18 cellular contexts compared by ENCODE assay signal in genomic region chr13:40765602-40766001, GRCh38. TPM values are rescaled to one million over a fixed set of nuclear protein-coding genes. Genes with fewer than 3 reads are reported as not detected.
A peak's percentile ranks its signal among the peaks of the same experiment; 100 is the strongest.
DNase-seq lines count a peak whose midpoint lies in the region; ATAC-seq and TF ChIP-seq lines count a peak whose summit lies in the region.
"Had no signal": no experiment of that assay in that cellular context is flagged by ENCODE, and none has a peak within 500 bp of the region (broad histone marks: within the 10 kb centered on the region; RNA-seq: fewer than 3 reads in every experiment).

No MANE protein-coding gene starts in this region.

- H3K4ac ChIP-seq in mesenchymal stem cell (ENCODE audit: low read depth in 1 of 2, low read length in 2 of 2) = no peak overlapping the region

- H3K27me3 ChIP-seq in mesenchymal stem cell (ENCODE audit: control insufficient read depth in 1 of 2, insufficient read depth in 1 of 2, low read length in 2 of 2) (no peaks in the 10 kb centered on the region), spleen (replicated peaks in 1 of 7) (no peaks in the 10 kb centered on the region)
- H3K27me3 ChIP-seq: Peyer's patch had no signal

- ATAC-seq in activated CD8-positive, alpha-beta T cell treated with anti-CD3 and anti-CD28 coated beads for 36 hours = no peak
- ATAC-seq in activated CD8-positive, alpha-beta T cell treated with anti-CD3 and anti-CD28 coated beads, Interleukin-2, amount 10 ng/mL, durations not matched to agents 7 days and 5 days = no peak
- ATAC-seq in T-helper 17 cell = no peak

- peak overlapping the region; percentile 59 for H3K9ac ChIP-seq in mesenchymal stem cell (ENCODE audit: low read length)
- H3K9ac ChIP-seq: GM23248 had no signal

- no peak overlapping the region for H4K8ac ChIP-seq in mesenchymal stem cell (ENCODE audit: low read length)

- no peak for TF ChIP-seq POLR2A in spleen (IDR thresholded peaks at IDR 0.05)

- CTCF ChIA-PET in activated CD8-positive, alpha-beta T cell treated with anti-CD3 and anti-CD28 coated beads for 36 hours (lab: Charles Lee) = interaction anchor here (0.7 to 0.8 kb wide), 2 partner anchors 12 to 21 kb away, joined by 3 read pairs; no protein-coding TSS in a partner anchor
- CTCF ChIA-PET in activated CD8-positive, alpha-beta T cell treated with anti-CD3 and anti-CD28 coated beads, Interleukin-2, amount 10 ng/mL, durations not matched to agents 7 days and 5 days (lab: Charles Lee) = interaction anchor here (1.0 to 6.2 kb wide), 5 partner anchors 9 to 97 kb away, joined by 3 to 42 read pairs (median 4); partner anchors contain the start of gene SLC25A15
- CTCF ChIA-PET in HEK293 (lab: Yijun Ruan, JAX) = no interaction called here

- no peaks in the 10 kb centered on the region for H3K27me3 Mint-ChIP-seq in activated CD8-positive, alpha-beta T cell treated with anti-CD3 and anti-CD28 coated beads for 36 hours
- no peaks in the 10 kb centered on the region for H3K27me3 Mint-ChIP-seq in activated CD8-positive, alpha-beta T cell treated with anti-CD3 and anti-CD28 coated beads, Interleukin-2, amount 10 ng/mL, durations not matched to agents 7 days and 5 days (ENCODE audit: low read depth)
- no peaks in the 10 kb centered on the region for H3K27me3 Mint-ChIP-seq in T-helper 17 cell
- H3K27me3 Mint-ChIP-seq in activated T-helper 1 cell treated with anti-CD3 and anti-CD28 coated beads, Interleukin-12 subunit alpha, Interleukin-12 subunit beta, Interleukin-2, Interleukin-4 antibody, amounts not matched to agents 30 ng/mL and 10 ng/mL and 1 ng/mL, durations not matched to agents 14 hours and 24 hours and 36 hours (ENCODE audit: insufficient read depth) = no peaks in the 10 kb centered on the region

- H3K4me3 Mint-ChIP-seq in activated CD8-positive, alpha-beta T cell treated with anti-CD3 and anti-CD28 coated beads for 36 hours = no peak overlapping the region
- no peak overlapping the region for H3K4me3 Mint-ChIP-seq in activated CD8-positive, alpha-beta T cell treated with anti-CD3 and anti-CD28 coated beads, Interleukin-2, amount 10 ng/mL, durations not matched to agents 7 days and 5 days
- H3K4me3 Mint-ChIP-seq in T-helper 17 cell = no peak overlapping the region
- no peak overlapping the region for H3K4me3 Mint-ChIP-seq in activated T-helper 1 cell treated with anti-CD3 and anti-CD28 coated beads, Interleukin-12 subunit alpha, Interleukin-12 subunit beta, Interleukin-2, Interleukin-4 antibody, amounts not matched to agents 30 ng/mL and 10 ng/mL and 1 ng/mL, durations not matched to agents 14 hours and 24 hours and 36 hours
- H3K4me3 Mint-ChIP-seq: H9 had no signal

- H2BK5ac ChIP-seq in mesenchymal stem cell (ENCODE audit: low read depth, low read length, poor library complexity, severe bottlenecking) = no peak overlapping the region

- H3K9me3 Mint-ChIP-seq in activated CD8-positive, alpha-beta T cell treated with anti-CD3 and anti-CD28 coated beads for 36 hours = no peaks in the 10 kb centered on the region
- H3K9me3 Mint-ChIP-seq in activated CD8-positive, alpha-beta T cell treated with anti-CD3 and anti-CD28 coated beads, Interleukin-2, amount 10 ng/mL, durations not matched to agents 7 days and 5 days (ENCODE audit: insufficient read depth) = no peaks in the 10 kb centered on the region
- H3K9me3 Mint-ChIP-seq in activated T-helper 1 cell treated with anti-CD3 and anti-CD28 coated beads, Interleukin-12 subunit alpha, Interleukin-12 subunit beta, Interleukin-2, Interleukin-4 antibody, amounts not matched to agents 30 ng/mL and 10 ng/mL and 1 ng/mL, durations not matched to agents 14 hours and 24 hours and 36 hours = no peaks in the 10 kb centered on the region
- H3K9me3 Mint-ChIP-seq: H9 had no signal

- intact Hi-C loops in activated CD8-positive, alpha-beta T cell treated with anti-CD3 and anti-CD28 coated beads for 36 hours (cut with micrococcal nuclease) = no loop called here
- intact Hi-C loops in spleen (cut with DNase I; ENCODE audit: low total_unique reads) = no loop called here
- intact Hi-C loops in activated T-helper 1 cell treated with anti-CD3 and anti-CD28 coated beads, Interleukin-12 subunit alpha, Interleukin-12 subunit beta, Interleukin-2, Interleukin-4 antibody, amounts not matched to agents 30 ng/mL and 10 ng/mL and 1 ng/mL, durations not matched to agents 14 hours and 24 hours and 36 hours (cut with micrococcal nuclease) = loop anchor here (2.0 to 5.0 kb wide), 4 partner anchors 103 to 989 kb away; no protein-coding TSS in a partner anchor

- H2AFZ ChIP-seq in mesenchymal stem cell (ENCODE audit: low read depth, low read length) = no peak overlapping the region
- H2AFZ ChIP-seq: GM23248 had no signal

- no peak overlapping the region for H2BK15ac ChIP-seq in mesenchymal stem cell (ENCODE audit: low read depth, poor library complexity, severe bottlenecking)

- H3K36me3 Mint-ChIP-seq in activated CD8-positive, alpha-beta T cell treated with anti-CD3 and anti-CD28 coated beads for 36 hours (ENCODE audit: low read depth) = peaks cover 32% of the 10 kb centered on the region
- H3K36me3 Mint-ChIP-seq in activated CD8-positive, alpha-beta T cell treated with anti-CD3 and anti-CD28 coated beads, Interleukin-2, amount 10 ng/mL, durations not matched to agents 7 days and 5 days (ENCODE audit: low read depth) = peaks cover 39% of the 10 kb centered on the region
- H3K36me3 Mint-ChIP-seq in T-helper 17 cell (ENCODE audit: low read depth) = no peaks in the 10 kb centered on the region
- peaks cover 19% of the 10 kb centered on the region for H3K36me3 Mint-ChIP-seq in activated T-helper 1 cell treated with anti-CD3 and anti-CD28 coated beads, Interleukin-12 subunit alpha, Interleukin-12 subunit beta, Interleukin-2, Interleukin-4 antibody, amounts not matched to agents 30 ng/mL and 10 ng/mL and 1 ng/mL, durations not matched to agents 14 hours and 24 hours and 36 hours (ENCODE audit: low read depth)

- H3K4me2 ChIP-seq in mesenchymal stem cell (ENCODE audit: low read length, poor library complexity, severe bottlenecking) = no peak overlapping the region

- H3K27ac ChIP-seq in HEK293 (ENCODE audit: extremely low read depth, low read depth, low read length) (no peak overlapping the region), mesenchymal stem cell (ENCODE audit: low read length, poor library complexity, severe bottlenecking) (no peak overlapping the region), spleen (no peak overlapping the region)
- H3K27ac ChIP-seq: C4-2B, Peyer's patch had no signal

- no peak overlapping the region for H3K18ac ChIP-seq in mesenchymal stem cell (ENCODE audit: low read depth in 1 of 2, low read length in 2 of 2)

- peaks cover 8 to 18% of the 10 kb centered on the region in 2 experiments; a peak in 2 of 3 replicates for H3K36me3 ChIP-seq in HEK293 (ENCODE audit: control insufficient read depth in 2 of 2, insufficient read depth in 1 of 2, low read length in 2 of 2)
- peaks cover 0 to 10% of the 10 kb centered on the region in 2 experiments for H3K36me3 ChIP-seq in mesenchymal stem cell (ENCODE audit: control insufficient read depth in 1 of 2, insufficient read depth in 2 of 2, low read depth in 1 of 2, low read length in 2 of 2)
- peaks cover 0 to 56% (median 20%) of the 10 kb centered on the region in 6 donors for H3K36me3 ChIP-seq in spleen

- no peak overlapping the region for H3K23ac ChIP-seq in mesenchymal stem cell (ENCODE audit: low read length in 2 of 2)

- H3K4me3 ChIP-seq in HEK293 (ENCODE audit: low read depth, low read length) (no peak overlapping the region), mesenchymal stem cell (ENCODE audit: insufficient read depth in 1 of 2, low read depth in 1 of 2, low read length in 2 of 2) (no peak overlapping the region), spleen (no peak overlapping the region)
- H3K4me3 ChIP-seq: GM23248, Peyer's patch had no signal

- WGBS in mesenchymal stem cell = no CpG with 5 or more reads among the region's 1 CpG
- whole genome bisulfite sequencing in spleen, 5 donors = 82 to 98% (median 88%) methylated on average over 1 of the region's 1 CpG

- no peak for DNase-seq in activated CD8-positive, alpha-beta T cell treated with anti-CD3 and anti-CD28 coated beads for 36 hours
- DNase-seq in activated CD8-positive, alpha-beta T cell treated with anti-CD3 and anti-CD28 coated beads, Interleukin-2, amount 10 ng/mL, durations not matched to agents 7 days and 5 days = no peak
- DNase-seq in T-helper 17 cell (no peak), mesenchymal stem cell (no peak), spleen (no peak)
- no peak for DNase-seq in activated T-helper 1 cell treated with anti-CD3 and anti-CD28 coated beads, Interleukin-12 subunit alpha, Interleukin-12 subunit beta, Interleukin-2, Interleukin-4 antibody, amounts not matched to agents 30 ng/mL and 10 ng/mL and 1 ng/mL, durations not matched to agents 14 hours and 24 hours and 36 hours (ENCODE audit: low spot score)
- DNase-seq: GM23248, H9, KBM-7, NCI-H1092 treated with DMSO at 0.1 percent for 48 hours, NCI-H1436 treated with DMSO at 0.1 percent for 48 hours, NCI-H1930, NCI-H2227 treated with DMSO at 0.1 percent for 48 hours, NCI-H510A, NCI-H748 treated with DMSO at 0.1 percent for 48 hours, Peyer's patch had no signal

- peaks cover 19% of the 10 kb centered on the region for H3K79me1 ChIP-seq in mesenchymal stem cell (replicated peaks; ENCODE audit: low read length, poor library complexity, severe bottlenecking)

- no peak overlapping the region for H2BK120ac ChIP-seq in mesenchymal stem cell (ENCODE audit: low read depth, low read length)

- H2BK12ac ChIP-seq in mesenchymal stem cell (ENCODE audit: low read length in 2 of 2) = no peak overlapping the region

- no peak overlapping the region for H2AK5ac ChIP-seq in mesenchymal stem cell (ENCODE audit: low read length, severe bottlenecking)

- H3K4me1 ChIP-seq in HEK293 (ENCODE audit: control insufficient read depth, insufficient read depth, low read length) (no peaks in the 10 kb centered on the region), mesenchymal stem cell (ENCODE audit: control insufficient read depth, insufficient read depth, low read depth, low read length) (peaks cover 1% of the 10 kb centered on the region), spleen (peaks cover 0 to 28% (median 4%) of the 10 kb centered on the region in 6 donors)

- peaks cover 66% of the 10 kb centered on the region for H3K4me1 Mint-ChIP-seq in activated CD8-positive, alpha-beta T cell treated with anti-CD3 and anti-CD28 coated beads for 36 hours (ENCODE audit: low read depth)
- peaks cover 52% of the 10 kb centered on the region for H3K4me1 Mint-ChIP-seq in activated CD8-positive, alpha-beta T cell treated with anti-CD3 and anti-CD28 coated beads, Interleukin-2, amount 10 ng/mL, durations not matched to agents 7 days and 5 days (ENCODE audit: low read depth)
- peaks cover 26% of the 10 kb centered on the region for H3K4me1 Mint-ChIP-seq in T-helper 17 cell
- H3K4me1 Mint-ChIP-seq in activated T-helper 1 cell treated with anti-CD3 and anti-CD28 coated beads, Interleukin-12 subunit alpha, Interleukin-12 subunit beta, Interleukin-2, Interleukin-4 antibody, amounts not matched to agents 30 ng/mL and 10 ng/mL and 1 ng/mL, durations not matched to agents 14 hours and 24 hours and 36 hours (ENCODE audit: low read depth) = peaks cover 46% of the 10 kb centered on the region

- POLR2A ChIA-PET in activated CD8-positive, alpha-beta T cell treated with anti-CD3 and anti-CD28 coated beads for 36 hours (lab: Charles Lee) = interaction anchor here (1.2 kb wide), 2 partner anchors 23 to 56 kb away, joined by 4 to 5 read pairs; no protein-coding TSS in a partner anchor
- POLR2A ChIA-PET in activated CD8-positive, alpha-beta T cell treated with anti-CD3 and anti-CD28 coated beads, Interleukin-2, amount 10 ng/mL, durations not matched to agents 7 days and 5 days (lab: Charles Lee) = no interaction called here
- POLR2A ChIA-PET in HEK293 (lab: Yijun Ruan, JAX) = no interaction called here

- H3K9me3 ChIP-seq in HEK293 (ENCODE audit: control insufficient read depth, insufficient read depth, low read depth, low read length) (no peaks in the 10 kb centered on the region), T-helper 17 cell (ENCODE audit: control insufficient read depth, low read length, poor library complexity, severe bottlenecking) (no peaks in the 10 kb centered on the region), mesenchymal stem cell (ENCODE audit: control insufficient read depth, low read length) (no peaks in the 10 kb centered on the region), spleen (no peaks in the 10 kb centered on the region)
- H3K9me3 ChIP-seq: Peyer's patch had no signal

- H3K27ac Mint-ChIP-seq in activated CD8-positive, alpha-beta T cell treated with anti-CD3 and anti-CD28 coated beads for 36 hours = peak overlapping the region; percentile 61
- no peak overlapping the region for H3K27ac Mint-ChIP-seq in activated CD8-positive, alpha-beta T cell treated with anti-CD3 and anti-CD28 coated beads, Interleukin-2, amount 10 ng/mL, durations not matched to agents 7 days and 5 days
- H3K27ac Mint-ChIP-seq in T-helper 17 cell = peak overlapping the region; percentile 72
- H3K27ac Mint-ChIP-seq in activated T-helper 1 cell treated with anti-CD3 and anti-CD28 coated beads, Interleukin-12 subunit alpha, Interleukin-12 subunit beta, Interleukin-2, Interleukin-4 antibody, amounts not matched to agents 30 ng/mL and 10 ng/mL and 1 ng/mL, durations not matched to agents 14 hours and 24 hours and 36 hours = no peak overlapping the region
- H3K27ac Mint-ChIP-seq: H9 had no signal

- H4K91ac ChIP-seq in mesenchymal stem cell (ENCODE audit: low read length) = no peak overlapping the region

- H3K14ac ChIP-seq in mesenchymal stem cell (ENCODE audit: low read length in 2 of 2) = no peak overlapping the region

- TF ChIP-seq CTCF in activated CD8-positive, alpha-beta T cell treated with anti-CD3 and anti-CD28 coated beads for 36 hours (IDR thresholded peaks at IDR 0.05) = no peak
- TF ChIP-seq CTCF in HEK293 (tag by site-specific recombination; IDR thresholded peaks at IDR 0.05) (no peak), spleen (IDR thresholded peaks at IDR 0.05 in 8 of 11, conservative IDR thresholded peaks at IDR 0.05 in 3 of 11) (no peak)

RNA-seq across cellular contexts. Expression of gene MRPS31, which starts 5.4 kb away (rescaled TPM):
- 10 to 100 TPM; 41.0 to 44.7 TPM for total RNA-seq in activated CD8-positive, alpha-beta T cell treated with anti-CD3 and anti-CD28 coated beads for 36 hours
- 10 to 100 TPM; 35.6 to 37.3 TPM for total RNA-seq in activated CD8-positive, alpha-beta T cell treated with anti-CD3 and anti-CD28 coated beads, Interleukin-2, amount 10 ng/mL, durations not matched to agents 7 days and 5 days
- total RNA-seq in T-helper 17 cell (10 to 100 TPM; 13.0 to 15.8 TPM), spleen (10 to 100 TPM; 16.8 to 32.2 (median 25.1) TPM)
- polyA plus RNA-seq in mesenchymal stem cell (2013, experiment 1 of 2) = 19.2 TPM
- 20.2 TPM for polyA plus RNA-seq in mesenchymal stem cell (2013, experiment 2 of 2)
- 10 to 100 TPM; 31.0 to 33.2 (median 32.5) TPM for polyA plus RNA-seq in spleen
- 41.6 and 42.6 TPM in 2 replicates for total RNA-seq in activated T-helper 1 cell treated with anti-CD3 and anti-CD28 coated beads, Interleukin-12 subunit alpha, Interleukin-12 subunit beta, Interleukin-2, Interleukin-4 antibody, amounts not matched to agents 30 ng/mL and 10 ng/mL and 1 ng/mL, durations not matched to agents 14 hours and 24 hours and 36 hours

RNA-seq across cellular contexts. Expression of gene SLC25A15, which starts 23.8 kb away (rescaled TPM):
- 10 to 100 TPM; 23.2 to 24.6 TPM for total RNA-seq in activated CD8-positive, alpha-beta T cell treated with anti-CD3 and anti-CD28 coated beads for 36 hours
- 10 to 100 TPM; 13.4 to 13.5 TPM for total RNA-seq in activated CD8-positive, alpha-beta T cell treated with anti-CD3 and anti-CD28 coated beads, Interleukin-2, amount 10 ng/mL, durations not matched to agents 7 days and 5 days
- total RNA-seq in T-helper 17 cell (1 to 10 TPM; 3.7 to 5.1 TPM), spleen (1 to 10 TPM; 2.9 to 6.2 (median 4.4) TPM)
- polyA plus RNA-seq in mesenchymal stem cell (2013, experiment 1 of 2) = 11.0 TPM
- polyA plus RNA-seq in mesenchymal stem cell (2013, experiment 2 of 2) = 12.1 TPM
- polyA plus RNA-seq in spleen = 1 to 10 TPM in 2 of 3 donors, under 1 TPM in 1; 0.96 to 1.6 (median 1.2) TPM
- 19.0 and 20.0 TPM in 2 replicates for total RNA-seq in activated T-helper 1 cell treated with anti-CD3 and anti-CD28 coated beads, Interleukin-12 subunit alpha, Interleukin-12 subunit beta, Interleukin-2, Interleukin-4 antibody, amounts not matched to agents 30 ng/mL and 10 ng/mL and 1 ng/mL, durations not matched to agents 14 hours and 24 hours and 36 hours

Comparison
In these comparisons a context has a peak if more than half of its experiments do, and no peak if none do; other contexts are left out.
1. H3K27ac Mint-ChIP-seq: peak in activated CD8-positive, alpha-beta T cell treated with anti-CD3 and anti-CD28 coated beads for 36 hours (single experiment) and T-helper 17 cell (single experiment); none in activated CD8-positive, alpha-beta T cell treated with anti-CD3 and anti-CD28 coated beads, Interleukin-2, amount 10 ng/mL, durations not matched to agents 7 days and 5 days (single experiment) and activated T-helper 1 cell treated with anti-CD3 and anti-CD28 coated beads, Interleukin-12 subunit alpha, Interleukin-12 subunit beta, Interleukin-2, Interleukin-4 antibody, amounts not matched to agents 30 ng/mL and 10 ng/mL and 1 ng/mL, durations not matched to agents 14 hours and 24 hours and 36 hours (single experiment).